ENCODE assay signal across 11 cellular contexts in the genomic region with DNA sequence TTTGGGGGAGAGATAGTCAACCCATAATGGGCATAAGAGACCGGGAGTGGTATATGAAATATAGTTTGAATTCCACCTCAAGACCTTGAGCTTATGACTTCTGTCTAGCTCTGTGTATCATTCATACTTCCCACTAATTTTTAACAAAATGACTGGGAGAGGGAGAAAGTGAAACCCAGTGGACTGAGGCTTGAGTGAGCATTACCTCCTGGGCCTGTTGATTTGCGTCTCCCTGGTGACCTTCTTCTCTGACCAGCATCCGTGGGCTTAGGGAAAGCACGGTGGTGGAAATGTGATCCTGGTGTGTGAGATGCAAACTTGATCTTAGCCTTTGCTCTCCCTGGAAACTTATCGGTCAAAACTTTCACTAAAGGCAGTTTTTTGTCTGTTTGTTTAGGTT.
DNase-seq lines count a peak whose midpoint lies in the region; ATAC-seq and TF ChIP-seq lines count a peak whose summit lies in the region.
"Had no signal": no experiment of that assay in that cellular context is flagged by ENCODE, and none has a peak within 500 bp of the region (broad histone marks: within the 10 kb centered on the region; RNA-seq: fewer than 3 reads in every experiment).

No MANE protein-coding gene starts in this region.

- H3K36me3 ChIP-seq in left ventricle myocardium inferior (peaks cover 13% of the 10 kb centered on the region), gastrocnemius medialis (no peaks in the 10 kb centered on the region)

- H3K27me3 ChIP-seq in left ventricle myocardium inferior (ENCODE audit: low read depth): no peaks in the 10 kb centered on the region
- no peaks in the 10 kb centered on the region for H3K27me3 ChIP-seq in gastrocnemius medialis

- intact Hi-C loops in left ventricle myocardium inferior (cut with micrococcal nuclease) (no loop called here), gastrocnemius medialis (cut with DNase I; ENCODE audit: low total_unique reads) (no loop called here)

- peak overlapping the region; percentile 10; the same call in 1 of the 2 replicates for H3K27ac Mint-ChIP-seq in WTC11
- H3K27ac Mint-ChIP-seq: T-helper 1 cell treated with Interleukin-12 subunit alpha and Interleukin-12 subunit beta and Interleukin-4 antibody, amounts not matched to agents 30 μg/mL and 1 μg/mL, for 36 hours had no signal

- in situ Hi-C loops in GM13977 (cut with MboI; ENCODE audit: low pct_unique_long_range_greater_than_20kb, low sequenced_read_pairs, unreplicated experiment): no loop called here
- in situ Hi-C loops in gastrocnemius medialis (cut with MboI; ENCODE audit: low sequenced_read_pairs in 4 of 4): loop anchor here in 1 of 4 donors (10.0 kb wide), 1 partner anchor 208 kb away; no protein-coding TSS in a partner anchor

- no peak overlapping the region for H3K4me3 Mint-ChIP-seq in WTC11
- H3K4me3 Mint-ChIP-seq: T-helper 1 cell treated with Interleukin-12 subunit alpha and Interleukin-12 subunit beta and Interleukin-4 antibody, amounts not matched to agents 30 μg/mL and 1 μg/mL, for 36 hours had no signal

- no peaks in the 10 kb centered on the region for H3K27me3 Mint-ChIP-seq in WTC11 (ENCODE audit: low read depth)

- POLR2A ChIA-PET in WTC11 (lab: Charles Lee): no interaction called here

- CTCF ChIA-PET in WTC11 (lab: Charles Lee): no interaction called here

- peak; percentile 22 for DNase-seq in GM13977 (ENCODE audit: low spot score)
- no peak for DNase-seq in WTC11 (ENCODE audit: low spot score)
- DNase-seq in left ventricle myocardium inferior: no peak
- DNase-seq in gastrocnemius medialis: no peak
- no peak for DNase-seq in activated effector memory CD4-positive, alpha-beta T cell treated with Interleukin-2 at 50 U/mL for 16 hours
- DNase-seq in GOT3 (lab: John Stamatoyannopoulos, UW): no peak
- no peak for DNase-seq in HCEC 1CT
- DNase-seq: effector memory CD4-positive, alpha-beta T cell; stimulated activated CD4-positive, alpha-beta T cell treated with anti-CD3 and anti-CD28 coated beads, Interleukin-4, amount 100 ng/mL, for 24 hours had no signal

- peaks cover 54% of the 10 kb centered on the region for H3K4me1 Mint-ChIP-seq in WTC11

- H3K9me3 ChIP-seq in left ventricle myocardium inferior (replicated peaks) (peaks cover 18% of the 10 kb centered on the region), gastrocnemius medialis (peaks cover 0 to 2% (median 0%) of the 10 kb centered on the region in 3 donors)

- peak overlapping the region; percentile 83 for H3K27ac ChIP-seq in left ventricle myocardium inferior (replicated peaks)
- peak overlapping the region; percentile 63 to 81 (median 76) for H3K27ac ChIP-seq in gastrocnemius medialis

- ATAC-seq in WTC11 (peak; percentile 38; the same call in 1 of the 2 replicates), gastrocnemius medialis (peak; percentile 35 to 79), GM19035 (IDR thresholded peaks at IDR 0.05; ENCODE audit: unreplicated experiment) (no peak)

- H3K4me3 ChIP-seq in left ventricle myocardium inferior: peak overlapping the region; percentile 12
- no peak overlapping the region for H3K4me3 ChIP-seq in gastrocnemius medialis

- H3K4me1 ChIP-seq in left ventricle myocardium inferior (peaks cover 57% of the 10 kb centered on the region), gastrocnemius medialis (peaks cover 26 to 37% of the 10 kb centered on the region in 2 donors)

- peaks cover 27% of the 10 kb centered on the region for H3K9me3 Mint-ChIP-seq in WTC11

- no peak for TF ChIP-seq POLR2A in gastrocnemius medialis (IDR thresholded peaks at IDR 0.05)

- TF ChIP-seq CTCF in GM13977 (IDR thresholded peaks at IDR 0.05; ENCODE audit: extremely low read depth, insufficient read depth, missing control alignments) (no peak), WTC11 (IDR thresholded peaks at IDR 0.05) (no peak), left ventricle myocardium inferior (IDR thresholded peaks at IDR 0.05; ENCODE audit: borderline replicate concordance) (no peak), gastrocnemius medialis (IDR thresholded peaks at IDR 0.05 in 4 of 5, conservative IDR thresholded peaks at IDR 0.05 in 1 of 5) (no peak)

- H3K36me3 Mint-ChIP-seq in WTC11: peaks cover 41% of the 10 kb centered on the region

TF ChIP-seq in WTC11, 78 proteins besides CTCF, POLR2A, EP300 and RAD21:
- TF ChIP-seq, protein P1, sequence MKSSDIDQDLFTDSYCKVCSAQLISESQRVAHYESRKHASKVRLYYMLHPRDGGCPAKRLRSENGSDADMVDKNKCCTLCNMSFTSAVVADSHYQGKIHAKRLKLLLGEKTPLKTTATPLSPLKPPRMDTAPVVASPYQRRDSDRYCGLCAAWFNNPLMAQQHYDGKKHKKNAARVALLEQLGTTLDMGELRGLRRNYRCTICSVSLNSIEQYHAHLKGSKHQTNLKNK (CRISPR knock-in tag; IDR thresholded peaks at IDR 0.05): no peak
- TF ChIP-seq, protein P2, sequence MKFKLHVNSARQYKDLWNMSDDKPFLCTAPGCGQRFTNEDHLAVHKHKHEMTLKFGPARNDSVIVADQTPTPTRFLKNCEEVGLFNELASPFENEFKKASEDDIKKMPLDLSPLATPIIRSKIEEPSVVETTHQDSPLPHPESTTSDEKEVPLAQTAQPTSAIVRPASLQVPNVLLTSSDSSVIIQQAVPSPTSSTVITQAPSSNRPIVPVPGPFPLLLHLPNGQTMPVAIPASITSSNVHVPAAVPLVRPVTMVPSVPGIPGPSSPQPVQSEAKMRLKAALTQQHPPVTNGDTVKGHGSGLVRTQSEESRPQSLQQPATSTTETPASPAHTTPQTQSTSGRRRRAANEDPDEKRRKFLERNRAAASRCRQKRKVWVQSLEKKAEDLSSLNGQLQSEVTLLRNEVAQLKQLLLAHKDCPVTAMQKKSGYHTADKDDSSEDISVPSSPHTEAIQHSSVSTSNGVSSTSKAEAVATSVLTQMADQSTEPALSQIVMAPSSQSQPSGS (CRISPR knock-in tag; IDR thresholded peaks at IDR 0.05; ENCODE audit: borderline replicate concordance, low read depth): no peak
- TF ChIP-seq JAZF1 (CRISPR knock-in tag; IDR thresholded peaks at IDR 0.05) (no peak), SP1 (CRISPR knock-in tag; conservative IDR thresholded peaks at IDR 0.05) (no peak), SOX15 (CRISPR knock-in tag; IDR thresholded peaks at IDR 0.05) (no peak), ELF4 (CRISPR knock-in tag; IDR thresholded peaks at IDR 0.05; ENCODE audit: low read depth) (no peak), OVOL2 (CRISPR knock-in tag; IDR thresholded peaks at IDR 0.05; ENCODE audit: borderline replicate concordance) (no peak), NFATC4 (CRISPR knock-in tag; IDR thresholded peaks at IDR 0.05) (no peak), ZNF121 (CRISPR knock-in tag; IDR thresholded peaks at IDR 0.05) (no peak), CREM (CRISPR knock-in tag; IDR thresholded peaks at IDR 0.05) (no peak), ZNF219 (CRISPR knock-in tag; IDR thresholded peaks at IDR 0.05; ENCODE audit: borderline replicate concordance) (no peak), SMAD4 (CRISPR knock-in tag; IDR thresholded peaks at IDR 0.05) (no peak), JUN (CRISPR knock-in tag; IDR thresholded peaks at IDR 0.05) (no peak)
- TF ChIP-seq, protein P3, sequence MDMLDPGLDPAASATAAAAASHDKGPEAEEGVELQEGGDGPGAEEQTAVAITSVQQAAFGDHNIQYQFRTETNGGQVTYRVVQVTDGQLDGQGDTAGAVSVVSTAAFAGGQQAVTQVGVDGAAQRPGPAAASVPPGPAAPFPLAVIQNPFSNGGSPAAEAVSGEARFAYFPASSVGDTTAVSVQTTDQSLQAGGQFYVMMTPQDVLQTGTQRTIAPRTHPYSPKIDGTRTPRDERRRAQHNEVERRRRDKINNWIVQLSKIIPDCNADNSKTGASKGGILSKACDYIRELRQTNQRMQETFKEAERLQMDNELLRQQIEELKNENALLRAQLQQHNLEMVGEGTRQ (CRISPR knock-in tag; IDR thresholded peaks at IDR 0.05): no peak
- TF ChIP-seq, protein P4, sequence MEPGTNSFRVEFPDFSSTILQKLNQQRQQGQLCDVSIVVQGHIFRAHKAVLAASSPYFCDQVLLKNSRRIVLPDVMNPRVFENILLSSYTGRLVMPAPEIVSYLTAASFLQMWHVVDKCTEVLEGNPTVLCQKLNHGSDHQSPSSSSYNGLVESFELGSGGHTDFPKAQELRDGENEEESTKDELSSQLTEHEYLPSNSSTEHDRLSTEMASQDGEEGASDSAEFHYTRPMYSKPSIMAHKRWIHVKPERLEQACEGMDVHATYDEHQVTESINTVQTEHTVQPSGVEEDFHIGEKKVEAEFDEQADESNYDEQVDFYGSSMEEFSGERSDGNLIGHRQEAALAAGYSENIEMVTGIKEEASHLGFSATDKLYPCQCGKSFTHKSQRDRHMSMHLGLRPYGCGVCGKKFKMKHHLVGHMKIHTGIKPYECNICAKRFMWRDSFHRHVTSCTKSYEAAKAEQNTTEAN (CRISPR knock-in tag; IDR thresholded peaks at IDR 0.05): no peak
- TF ChIP-seq, protein P5, sequence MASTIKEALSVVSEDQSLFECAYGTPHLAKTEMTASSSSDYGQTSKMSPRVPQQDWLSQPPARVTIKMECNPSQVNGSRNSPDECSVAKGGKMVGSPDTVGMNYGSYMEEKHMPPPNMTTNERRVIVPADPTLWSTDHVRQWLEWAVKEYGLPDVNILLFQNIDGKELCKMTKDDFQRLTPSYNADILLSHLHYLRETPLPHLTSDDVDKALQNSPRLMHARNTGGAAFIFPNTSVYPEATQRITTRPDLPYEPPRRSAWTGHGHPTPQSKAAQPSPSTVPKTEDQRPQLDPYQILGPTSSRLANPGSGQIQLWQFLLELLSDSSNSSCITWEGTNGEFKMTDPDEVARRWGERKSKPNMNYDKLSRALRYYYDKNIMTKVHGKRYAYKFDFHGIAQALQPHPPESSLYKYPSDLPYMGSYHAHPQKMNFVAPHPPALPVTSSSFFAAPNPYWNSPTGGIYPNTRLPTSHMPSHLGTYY (CRISPR knock-in tag; IDR thresholded peaks at IDR 0.05): no peak
- TF ChIP-seq, protein P6, sequence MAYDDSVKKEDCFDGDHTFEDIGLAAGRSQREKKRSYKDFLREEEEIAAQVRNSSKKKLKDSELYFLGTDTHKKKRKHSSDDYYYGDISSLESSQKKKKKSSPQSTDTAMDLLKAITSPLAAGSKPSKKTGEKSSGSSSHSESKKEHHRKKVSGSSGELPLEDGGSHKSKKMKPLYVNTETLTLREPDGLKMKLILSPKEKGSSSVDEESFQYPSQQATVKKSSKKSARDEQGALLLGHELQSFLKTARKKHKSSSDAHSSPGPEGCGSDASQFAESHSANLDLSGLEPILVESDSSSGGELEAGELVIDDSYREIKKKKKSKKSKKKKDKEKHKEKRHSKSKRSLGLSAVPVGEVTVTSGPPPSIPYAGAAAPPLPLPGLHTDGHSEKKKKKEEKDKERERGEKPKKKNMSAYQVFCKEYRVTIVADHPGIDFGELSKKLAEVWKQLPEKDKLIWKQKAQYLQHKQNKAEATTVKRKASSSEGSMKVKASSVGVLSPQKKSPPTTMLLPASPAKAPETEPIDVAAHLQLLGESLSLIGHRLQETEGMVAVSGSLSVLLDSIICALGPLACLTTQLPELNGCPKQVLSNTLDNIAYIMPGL (CRISPR knock-in tag; IDR thresholded peaks at IDR 0.05): no peak
